In genomic region chr4:24747234-24747975, GRCh38 we compare ENCODE assay signal across 25 cellular contexts. TPM values are rescaled to one million over a fixed set of nuclear protein-coding genes. Genes with fewer than 3 reads are reported as not detected.
"Had no signal": no experiment of that assay in that cellular context is flagged by ENCODE, and none has a peak within 500 bp of the region (broad histone marks: within the 10 kb centered on the region; RNA-seq: fewer than 3 reads in every experiment).

No MANE protein-coding gene starts in this region.

- H3K4me1 Mint-ChIP-seq: activated naive CD4-positive, alpha-beta T cell treated with anti-CD3 and anti-CD28 coated beads, Interleukin-2, amount 10 ng/mL, durations not matched to agents 7 days and 5 days; T-helper 17 cell had no signal

- H3K9me3 ChIP-seq: colonic mucosa, esophagus muscularis mucosa, gastroesophageal sphincter, heart left ventricle, lower lobe of right lung, spleen, testis, upper lobe of left lung had no signal

- H3K36me3 Mint-ChIP-seq: activated CD4-positive, alpha-beta memory T cell treated with anti-CD3 and anti-CD28 coated beads for 36 hours; activated naive CD4-positive, alpha-beta T cell treated with anti-CD3 and anti-CD28 coated beads, Interleukin-2, amount 10 ng/mL, durations not matched to agents 7 days and 5 days; naive thymus-derived CD8-positive, alpha-beta T cell had no signal

- H3K4me1 ChIP-seq: colonic mucosa, lower lobe of right lung, spleen, upper lobe of left lung had no signal

- DNase-seq: activated CD4-positive, alpha-beta memory T cell treated with anti-CD3 and anti-CD28 coated beads for 36 hours; activated CD4-positive, alpha-beta T cell treated with anti-CD3 and anti-CD28 coated beads for 48 hours; activated effector memory CD4-positive, alpha-beta T cell treated with anti-CD3 and anti-CD28 coated beads, Interleukin-2, amount 50 U/mL, for 16 hours; activated naive CD4-positive, alpha-beta T cell treated with anti-CD3 and anti-CD28 coated beads, Interleukin-2, amount 10 ng/mL, durations not matched to agents 7 days and 5 days; activated T-cell treated with anti-CD3 and anti-CD28 coated beads for 4 hours; amygdala; colonic mucosa; dorsolateral prefrontal cortex; effector memory CD8-positive, alpha-beta T cell; heart left ventricle; lower lobe of right lung; naive thymus-derived CD8-positive, alpha-beta T cell; spleen; stimulated activated CD4-positive, alpha-beta T cell treated with anti-CD3 and anti-CD28 coated beads, Interleukin-4, amount 100 ng/mL, for 1 hour; stimulated activated naive CD4-positive, alpha-beta T cell; T-helper 17 cell; testis; upper lobe of left lung had no signal

- H2AFZ ChIP-seq: neural progenitor cell had no signal

- H3K9ac ChIP-seq: neural progenitor cell had no signal

- H3K27me3 ChIP-seq: colonic mucosa, esophagus muscularis mucosa, gastroesophageal sphincter, heart left ventricle, neural progenitor cell, spleen, testis, upper lobe of left lung had no signal

- H3K4me3 Mint-ChIP-seq: activated CD4-positive, alpha-beta memory T cell treated with anti-CD3 and anti-CD28 coated beads for 36 hours; activated naive CD4-positive, alpha-beta T cell treated with anti-CD3 and anti-CD28 coated beads, Interleukin-2, amount 10 ng/mL, durations not matched to agents 7 days and 5 days; effector memory CD8-positive, alpha-beta T cell; naive thymus-derived CD8-positive, alpha-beta T cell; neural progenitor cell; T-helper 17 cell had no signal

- H3K27ac Mint-ChIP-seq: activated CD4-positive, alpha-beta memory T cell treated with anti-CD3 and anti-CD28 coated beads for 36 hours; activated naive CD4-positive, alpha-beta T cell treated with anti-CD3 and anti-CD28 coated beads, Interleukin-2, amount 10 ng/mL, durations not matched to agents 7 days and 5 days; effector memory CD8-positive, alpha-beta T cell; neural progenitor cell; progenitor cell of endocrine pancreas; T-helper 17 cell had no signal

- H3K4me3 ChIP-seq: colonic mucosa, dorsolateral prefrontal cortex, esophagus muscularis mucosa, gastroesophageal sphincter, heart left ventricle, lower lobe of right lung, neural progenitor cell, spleen, testis, upper lobe of left lung had no signal

- H3K9me3 Mint-ChIP-seq: activated CD4-positive, alpha-beta memory T cell treated with anti-CD3 and anti-CD28 coated beads for 36 hours; activated naive CD4-positive, alpha-beta T cell treated with anti-CD3 and anti-CD28 coated beads, Interleukin-2, amount 10 ng/mL, durations not matched to agents 7 days and 5 days; neural progenitor cell had no signal

- ATAC-seq: effector memory CD8-positive, alpha-beta T cell; gastroesophageal sphincter; left lobe of liver; lower lobe of right lung; naive thymus-derived CD8-positive, alpha-beta T cell; T-helper 17 cell had no signal

- H3K27ac ChIP-seq: colonic mucosa, dorsolateral prefrontal cortex, esophagus muscularis mucosa, gastroesophageal sphincter, heart left ventricle, lower lobe of right lung, neural progenitor cell, spleen, testis, upper lobe of left lung had no signal

- H3K4me2 ChIP-seq: neural progenitor cell had no signal

- H3K36me3 ChIP-seq: colonic mucosa, esophagus muscularis mucosa, gastroesophageal sphincter, heart left ventricle, lower lobe of right lung, neural progenitor cell, spleen, upper lobe of left lung had no signal

RNA-seq across cellular contexts. Expression of gene SOD3, which starts 48.0 kb away (rescaled TPM):
- total RNA-seq: activated CD4-positive, alpha-beta memory T cell treated with anti-CD3 and anti-CD28 coated beads for 36 hours; bronchial epithelial cell; endothelial cell of umbilical vein; naive thymus-derived CD8-positive, alpha-beta T cell; T-helper 17 cell had no signal
- polyA plus RNA-seq: endothelial cell of umbilical vein; naive thymus-derived CD8-positive, alpha-beta T cell had no signal
